Comparison of ENCODE assay signal across 11 cellular contexts in genomic region chr19:58395220-58395978, GRCh38. TPM values are rescaled to one million over a fixed set of nuclear protein-coding genes. Genes with fewer than 3 reads are reported as not detected.
DNase-seq lines count a peak whose midpoint lies in the region; ATAC-seq, FAIRE-seq and TF ChIP-seq lines count a peak whose summit lies in the region.
"Had no signal": no experiment of that assay in that cellular context is flagged by ENCODE, and none has a peak within 500 bp of the region (broad histone marks: within the 10 kb centered on the region; RNA-seq: fewer than 3 reads in every experiment).

TSS of gene RNF225 (plus strand) at chr19:58395656. CDS start at chr19:58396090, 434 bp downstream.

- intact Hi-C loops in heart right ventricle (cut with DNase I) = no loop called here

- H3K9me3 ChIP-seq in heart right ventricle (no peaks in the 10 kb centered on the region), WERI-Rb-1 (ENCODE audit: severe bottlenecking) (no peaks in the 10 kb centered on the region)
- H3K9me3 ChIP-seq: BLaER1 treated with 17β-estradiol and CSF1 and Interleukin-3, amounts not matched to agents 10 nM and 100 nM had no signal

- 34 to 39% methylated on average over 21 of the region's 21 CpGs for WGBS in heart right ventricle, 2 donors

- H3K4me1 ChIP-seq in heart right ventricle = peaks cover 2 to 18% (median 6%) of the 10 kb centered on the region in 9 donors

- H3K27me3 ChIP-seq in heart right ventricle (peaks cover 0 to 31% (median 23%) of the 10 kb centered on the region in 7 donors), WERI-Rb-1 (ENCODE audit: insufficient read depth, low read depth, severe bottlenecking) (no peaks in the 10 kb centered on the region)

- DNase-seq in SIG-M5 treated with dmso at 0.1 percent for 504 hours (lab: John Stamatoyannopoulos, UW; ENCODE audit: unreplicated experiment) (peak; percentile 19), SIG-M5 (lab: John Stamatoyannopoulos, UW) (no peak), RCC 7860 (ENCODE audit: low spot score) (peak; percentile 18), heart right ventricle (no peak), WERI-Rb-1 (no peak), CD1c-positive myeloid dendritic cell (ENCODE audit: extremely low spot score) (no peak)
- no peak for DNase-seq in stimulated activated effector memory CD8-positive, alpha-beta T cell treated with anti-CD3 and anti-CD28 coated beads, Interleukin-12 subunit alpha, Interleukin-12 subunit beta, amount 100 ng/mL, for 72 hours (ENCODE audit: low spot score in 2 of 2)
- DNase-seq: activated gamma-delta T cell treated with Interleukin-2 at 50 U/mL for 16 hours, NCI-H774 had no signal

- H3K36me3 Mint-ChIP-seq in stimulated activated effector memory CD8-positive, alpha-beta T cell treated with anti-CD3 and anti-CD28 coated beads, Interleukin-12 subunit alpha, Interleukin-12 subunit beta, amount 100 ng/mL, for 72 hours = peaks cover 65% of the 10 kb centered on the region

- no peak within 1 kb of the TSS for H3K27ac Mint-ChIP-seq in stimulated activated effector memory CD8-positive, alpha-beta T cell treated with anti-CD3 and anti-CD28 coated beads, Interleukin-12 subunit alpha, Interleukin-12 subunit beta, amount 100 ng/mL, for 72 hours

- peaks cover 0 to 51% (median 38%) of the 10 kb centered on the region in 9 donors for H3K36me3 ChIP-seq in heart right ventricle
- H3K36me3 ChIP-seq in WERI-Rb-1 = peaks cover 51% of the 10 kb centered on the region

- no peak for TF ChIP-seq CTCF in heart right ventricle (IDR thresholded peaks at IDR 0.05)
- no peak for TF ChIP-seq CTCF in WERI-Rb-1 (IDR thresholded peaks at IDR 0.05; ENCODE audit: low read depth, low read length)

- H3K9me3 Mint-ChIP-seq in stimulated activated effector memory CD8-positive, alpha-beta T cell treated with anti-CD3 and anti-CD28 coated beads, Interleukin-12 subunit alpha, Interleukin-12 subunit beta, amount 100 ng/mL, for 72 hours = no peaks in the 10 kb centered on the region

- peak within 1 kb of the TSS in 1 of 10 donors; percentile 52 for H3K27ac ChIP-seq in heart right ventricle
- H3K27ac ChIP-seq in WERI-Rb-1 = no peak within 1 kb of the TSS
- H3K27ac ChIP-seq: BLaER1 treated with 17β-estradiol and CSF1 and Interleukin-3, amounts not matched to agents 10 nM and 100 nM had no signal

- H3K4me1 Mint-ChIP-seq in stimulated activated effector memory CD8-positive, alpha-beta T cell treated with anti-CD3 and anti-CD28 coated beads, Interleukin-12 subunit alpha, Interleukin-12 subunit beta, amount 100 ng/mL, for 72 hours = peaks cover 25% of the 10 kb centered on the region

- no peak within 1 kb of the TSS for H3K4me3 Mint-ChIP-seq in stimulated activated effector memory CD8-positive, alpha-beta T cell treated with anti-CD3 and anti-CD28 coated beads, Interleukin-12 subunit alpha, Interleukin-12 subunit beta, amount 100 ng/mL, for 72 hours

- peak in 5 of 8 donors; percentile 5 to 32 (median 18) for ATAC-seq in heart right ventricle
- peak; percentile 14 for ATAC-seq in stimulated activated effector memory CD8-positive, alpha-beta T cell treated with anti-CD3 and anti-CD28 coated beads, Interleukin-12 subunit alpha, Interleukin-12 subunit beta, amount 100 ng/mL, for 72 hours
- ATAC-seq in GM18502 (IDR thresholded peaks at IDR 0.05; ENCODE audit: poor library complexity, unreplicated experiment) = no peak

- H3K4me3 ChIP-seq in heart right ventricle (peak within 1 kb of the TSS in 2 of 10 donors; percentile 10 to 51), WERI-Rb-1 (ENCODE audit: low read depth, low read length) (no peak within 1 kb of the TSS)
- H3K4me3 ChIP-seq: BLaER1 treated with 17β-estradiol and CSF1 and Interleukin-3, amounts not matched to agents 10 nM and 100 nM had no signal

- no peak for FAIRE-seq in RCC 7860 (lab: Jason Lieb, UNC)

RNA-seq across cellular contexts. Expression of gene RNF225, which starts in this region (rescaled TPM):
- total RNA-seq in heart right ventricle = not detected
- polyA plus RNA-seq in heart right ventricle = not detected

Comparison
In these comparisons a context has a peak if more than half of its experiments do, and no peak if none do; other contexts are left out.
1. DNase-seq: peak in SIG-M5 treated with dmso at 0.1 percent for 504 hours (single experiment) and RCC 7860 (single experiment); none in SIG-M5 (single experiment), heart right ventricle (0 of 2), stimulated activated effector memory CD8-positive, alpha-beta T cell treated with anti-CD3 and anti-CD28 coated beads, Interleukin-12 subunit alpha, Interleukin-12 subunit beta, amount 100 ng/mL, for 72 hours (0 of 2), WERI-Rb-1 (single experiment) and CD1c-positive myeloid dendritic cell (single experiment).
2. Peak in ATAC-seq in heart right ventricle; RNA of the gene not detected or under 1 TPM.